In the genomic region with DNA sequence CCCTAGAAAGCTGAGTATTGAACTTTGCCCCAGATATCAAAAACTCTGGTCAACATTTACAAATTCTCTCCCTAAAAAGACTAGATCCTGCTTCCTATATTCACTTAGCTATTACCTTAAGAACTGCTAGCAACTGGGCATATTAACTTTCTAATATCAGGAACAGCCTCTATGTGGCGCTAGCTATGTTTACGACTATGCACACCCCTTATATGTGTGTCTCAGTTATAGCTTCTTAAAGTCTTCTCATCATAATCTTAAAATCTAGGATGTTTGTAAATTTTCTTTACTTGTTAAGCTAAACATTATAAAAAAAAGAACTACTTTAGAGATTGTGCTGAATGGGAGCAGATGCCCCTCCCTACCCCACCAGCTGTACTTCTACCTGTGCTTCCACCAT, we compare ENCODE assay signal across 10 cellular contexts. TPM values are rescaled to one million over a fixed set of nuclear protein-coding genes. Genes with fewer than 3 reads are reported as not detected.
DNase-seq lines count a peak whose midpoint lies in the region; ATAC-seq, FAIRE-seq and TF ChIP-seq lines count a peak whose summit lies in the region.
"Had no signal": no experiment of that assay in that cellular context is flagged by ENCODE, and none has a peak within 500 bp of the region (broad histone marks: within the 10 kb centered on the region; RNA-seq: fewer than 3 reads in every experiment).

No MANE protein-coding gene starts in this region.

- ATAC-seq in GM19455 (IDR thresholded peaks at IDR 0.05; ENCODE audit: unreplicated experiment) (no peak), HG02973 (IDR thresholded peaks at IDR 0.05; ENCODE audit: unreplicated experiment) (no peak)

- H3K4me3 Mint-ChIP-seq in MCF 10A (ENCODE audit: unreplicated experiment) = no peak overlapping the region

- H3K27ac Mint-ChIP-seq in MCF 10A (ENCODE audit: low read depth, unreplicated experiment) = no peak overlapping the region

- no peaks in the 10 kb centered on the region for H3K9me3 ChIP-seq in breast epithelium

- H3K27me3 Mint-ChIP-seq in MCF 10A (ENCODE audit: insufficient read depth, unreplicated experiment) = no peaks in the 10 kb centered on the region

- H3K27ac ChIP-seq in breast epithelium = no peak overlapping the region
- H3K27ac ChIP-seq: parathyroid adenoma had no signal

- DNase-seq in MCF 10A (ENCODE audit: unreplicated experiment) = peak; percentile 51
- DNase-seq in breast epithelium (ENCODE audit: low spot score in 2 of 2) = no peak
- peak; percentile 37 for DNase-seq in NOMO-1 treated with dmso at 0.1 percent for 144 hours (lab: John Stamatoyannopoulos, UW; ENCODE audit: unreplicated experiment)
- peak; percentile 56 for DNase-seq in bronchial epithelial cell (ENCODE audit: low read depth)
- DNase-seq in stromal cell of bone marrow (ENCODE audit: low read depth) = peak; percentile 14
- no peak for DNase-seq in activated CD4-positive, alpha-beta T cell treated with anti-CD3 and anti-CD28 coated beads, Interleukin-2, amount 50 U/mL, for 1 hour
- DNase-seq: activated CD4-positive, CD25-positive, alpha-beta regulatory T cell treated with anti-CD3 and anti-CD28 coated beads, Interleukin-2, amount 50 U/mL, for 72 hours had no signal

- H3K9me3 Mint-ChIP-seq in MCF 10A (ENCODE audit: unreplicated experiment) = no peaks in the 10 kb centered on the region

- H3K4me3 ChIP-seq in breast epithelium (no peak overlapping the region), bronchial epithelial cell (ENCODE audit: low read depth, low read length) (no peak overlapping the region)

- intact Hi-C loops in MCF 10A (cut with micrococcal nuclease) = no loop called here
- intact Hi-C loops in breast epithelium (cut with DNase I; ENCODE audit: low total_unique reads) = no loop called here

- POLR2A ChIA-PET in MCF 10A (lab: Yijun Ruan, JAX) = interaction anchor here (0.6 to 1.2 kb wide), 5 partner anchors 19 to 613 kb away, joined by 3 to 4 read pairs (median 3); partner anchors contain the start of gene MOB1A

- CTCF ChIA-PET in MCF 10A (lab: Yijun Ruan, JAX) = interaction anchor here (0.6 to 7.4 kb wide), 19 partner anchors 12 to 564 kb away, joined by 3 to 137 read pairs (median 3); partner anchors contain the start of genes BOLA3 and TPRKB

- FAIRE-seq in bronchial epithelial cell (lab: Jason Lieb, UNC) = no peak

- TF ChIP-seq CTCF in MCF 10A (IDR thresholded peaks at IDR 0.05; ENCODE audit: unreplicated experiment) = peak; percentile 23
- TF ChIP-seq CTCF in breast epithelium (IDR thresholded peaks at IDR 0.05) = no peak
- TF ChIP-seq CTCF in bronchial epithelial cell (IDR thresholded peaks at IDR 0.05; ENCODE audit: insufficient read depth, low read length, severe bottlenecking) = peak; percentile 43

- H3K27me3 ChIP-seq in breast epithelium (no peaks in the 10 kb centered on the region), bronchial epithelial cell (ENCODE audit: control insufficient read depth, insufficient read depth, low read length) (no peaks in the 10 kb centered on the region)

- H3K36me3 ChIP-seq in breast epithelium (no peaks in the 10 kb centered on the region), bronchial epithelial cell (ENCODE audit: control insufficient read depth, insufficient read depth, low read length) (no peaks in the 10 kb centered on the region)

- no peaks in the 10 kb centered on the region for H3K4me1 ChIP-seq in breast epithelium

- no TSS peak for BruUV-seq in MCF 10A (replicated peaks; lab: Mats Ljungman, UMichigan)

- TF ChIP-seq POLR2A in breast epithelium (IDR thresholded peaks at IDR 0.05) = no peak

- H3K36me3 Mint-ChIP-seq in MCF 10A (ENCODE audit: insufficient read depth, unreplicated experiment) = peaks cover 7% of the 10 kb centered on the region

- H3K4me1 Mint-ChIP-seq in MCF 10A (ENCODE audit: insufficient read depth, unreplicated experiment) = peaks cover 28% of the 10 kb centered on the region

RNA-seq across cellular contexts. Expression of gene STAMBP, which starts 1.7 kb away (rescaled TPM):
- total RNA-seq in MCF 10A (2022) = 64.9 and 66.3 TPM in 2 replicates
- total RNA-seq in breast epithelium = 10 to 100 TPM; 26.1 to 32.5 (median 32.4) TPM
- 24.0 and 36.4 TPM in 2 replicates for total RNA-seq in bronchial epithelial cell

RNA-seq across cellular contexts. Expression of gene C2orf78, which starts 43.0 kb away (rescaled TPM):
- total RNA-seq in MCF 10A (2022) = not detected in 2 replicates
- total RNA-seq in breast epithelium = not detected
- not detected in 2 replicates for total RNA-seq in bronchial epithelial cell

RNA-seq across cellular contexts. Expression of gene DUSP11, which starts 47.1 kb away (rescaled TPM):
- total RNA-seq in MCF 10A (2022) (45.0 and 46.3 TPM in 2 replicates), breast epithelium (10 to 100 TPM; 28.8 to 49.9 (median 36.1) TPM), bronchial epithelial cell (28.4 and 35.2 TPM in 2 replicates)

Comparison
In these comparisons a context has a peak if more than half of its experiments do, and no peak if none do; other contexts are left out.
1. DNase-seq: peak in MCF 10A (single experiment), NOMO-1 treated with dmso at 0.1 percent for 144 hours (single experiment), bronchial epithelial cell (single experiment) and stromal cell of bone marrow (single experiment); none in breast epithelium (0 of 2) and activated CD4-positive, alpha-beta T cell treated with anti-CD3 and anti-CD28 coated beads, Interleukin-2, amount 50 U/mL, for 1 hour (single experiment).
2. CTCF ChIP-seq: peak in MCF 10A (single experiment) and bronchial epithelial cell (single experiment); none in breast epithelium (0 of 3).